In the genomic region with DNA sequence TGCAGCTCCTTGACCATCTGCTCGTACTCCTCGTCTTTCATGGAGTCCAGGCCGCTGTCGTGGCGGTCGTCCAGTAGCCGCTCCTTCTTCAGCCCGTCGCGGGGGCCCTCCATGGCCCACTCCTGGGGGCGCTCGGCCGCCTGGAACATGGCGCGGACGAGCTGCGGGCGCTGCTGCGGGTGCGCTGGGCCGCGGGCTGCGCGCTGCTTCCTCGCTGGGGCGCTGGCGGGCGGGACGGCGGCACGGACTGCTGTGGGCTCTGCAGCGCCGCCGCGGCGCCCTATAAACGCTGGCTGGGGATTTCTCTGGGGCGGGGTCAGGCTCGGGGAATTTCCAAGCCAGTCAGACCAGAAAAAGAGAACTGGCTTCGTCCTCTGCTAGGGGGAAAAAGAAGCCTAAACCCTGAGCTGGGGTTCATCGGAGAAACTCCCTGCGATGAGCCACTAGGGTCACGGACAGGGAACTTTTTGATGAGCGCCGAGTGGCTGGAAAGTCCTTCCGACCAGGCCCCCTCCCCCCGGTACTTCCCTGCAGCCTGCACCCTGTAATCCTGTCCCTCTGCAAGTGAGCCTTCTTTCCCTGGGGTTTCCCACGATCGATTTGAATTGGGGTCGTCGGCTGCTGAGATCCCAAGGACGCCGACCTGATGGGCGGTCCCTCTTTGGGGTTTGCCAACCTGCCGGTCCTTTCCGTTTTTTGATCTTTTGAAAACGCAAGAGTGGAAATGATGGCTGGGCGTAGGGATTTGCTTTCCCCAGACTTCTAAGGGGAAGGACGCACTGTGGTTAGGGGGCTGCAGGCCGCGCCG, we compare ENCODE assay signal across 1 cellular context.
TF ChIP-seq lines count a peak whose summit lies in the region.

A gene with protein sequence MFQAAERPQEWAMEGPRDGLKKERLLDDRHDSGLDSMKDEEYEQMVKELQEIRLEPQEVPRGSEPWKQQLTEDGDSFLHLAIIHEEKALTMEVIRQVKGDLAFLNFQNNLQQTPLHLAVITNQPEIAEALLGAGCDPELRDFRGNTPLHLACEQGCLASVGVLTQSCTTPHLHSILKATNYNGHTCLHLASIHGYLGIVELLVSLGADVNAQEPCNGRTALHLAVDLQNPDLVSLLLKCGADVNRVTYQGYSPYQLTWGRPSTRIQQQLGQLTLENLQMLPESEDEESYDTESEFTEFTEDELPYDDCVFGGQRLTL (minus strand): TSS at position 254 of the 808 bp plus-strand sequence. CDS start 105 bp downstream, at position 149.

TF ChIP-seq in HepG2, 621 proteins besides CTCF, POLR2A, EP300 and RAD21 (continued from another document and continues in another):
- TF ChIP-seq, protein P1, sequence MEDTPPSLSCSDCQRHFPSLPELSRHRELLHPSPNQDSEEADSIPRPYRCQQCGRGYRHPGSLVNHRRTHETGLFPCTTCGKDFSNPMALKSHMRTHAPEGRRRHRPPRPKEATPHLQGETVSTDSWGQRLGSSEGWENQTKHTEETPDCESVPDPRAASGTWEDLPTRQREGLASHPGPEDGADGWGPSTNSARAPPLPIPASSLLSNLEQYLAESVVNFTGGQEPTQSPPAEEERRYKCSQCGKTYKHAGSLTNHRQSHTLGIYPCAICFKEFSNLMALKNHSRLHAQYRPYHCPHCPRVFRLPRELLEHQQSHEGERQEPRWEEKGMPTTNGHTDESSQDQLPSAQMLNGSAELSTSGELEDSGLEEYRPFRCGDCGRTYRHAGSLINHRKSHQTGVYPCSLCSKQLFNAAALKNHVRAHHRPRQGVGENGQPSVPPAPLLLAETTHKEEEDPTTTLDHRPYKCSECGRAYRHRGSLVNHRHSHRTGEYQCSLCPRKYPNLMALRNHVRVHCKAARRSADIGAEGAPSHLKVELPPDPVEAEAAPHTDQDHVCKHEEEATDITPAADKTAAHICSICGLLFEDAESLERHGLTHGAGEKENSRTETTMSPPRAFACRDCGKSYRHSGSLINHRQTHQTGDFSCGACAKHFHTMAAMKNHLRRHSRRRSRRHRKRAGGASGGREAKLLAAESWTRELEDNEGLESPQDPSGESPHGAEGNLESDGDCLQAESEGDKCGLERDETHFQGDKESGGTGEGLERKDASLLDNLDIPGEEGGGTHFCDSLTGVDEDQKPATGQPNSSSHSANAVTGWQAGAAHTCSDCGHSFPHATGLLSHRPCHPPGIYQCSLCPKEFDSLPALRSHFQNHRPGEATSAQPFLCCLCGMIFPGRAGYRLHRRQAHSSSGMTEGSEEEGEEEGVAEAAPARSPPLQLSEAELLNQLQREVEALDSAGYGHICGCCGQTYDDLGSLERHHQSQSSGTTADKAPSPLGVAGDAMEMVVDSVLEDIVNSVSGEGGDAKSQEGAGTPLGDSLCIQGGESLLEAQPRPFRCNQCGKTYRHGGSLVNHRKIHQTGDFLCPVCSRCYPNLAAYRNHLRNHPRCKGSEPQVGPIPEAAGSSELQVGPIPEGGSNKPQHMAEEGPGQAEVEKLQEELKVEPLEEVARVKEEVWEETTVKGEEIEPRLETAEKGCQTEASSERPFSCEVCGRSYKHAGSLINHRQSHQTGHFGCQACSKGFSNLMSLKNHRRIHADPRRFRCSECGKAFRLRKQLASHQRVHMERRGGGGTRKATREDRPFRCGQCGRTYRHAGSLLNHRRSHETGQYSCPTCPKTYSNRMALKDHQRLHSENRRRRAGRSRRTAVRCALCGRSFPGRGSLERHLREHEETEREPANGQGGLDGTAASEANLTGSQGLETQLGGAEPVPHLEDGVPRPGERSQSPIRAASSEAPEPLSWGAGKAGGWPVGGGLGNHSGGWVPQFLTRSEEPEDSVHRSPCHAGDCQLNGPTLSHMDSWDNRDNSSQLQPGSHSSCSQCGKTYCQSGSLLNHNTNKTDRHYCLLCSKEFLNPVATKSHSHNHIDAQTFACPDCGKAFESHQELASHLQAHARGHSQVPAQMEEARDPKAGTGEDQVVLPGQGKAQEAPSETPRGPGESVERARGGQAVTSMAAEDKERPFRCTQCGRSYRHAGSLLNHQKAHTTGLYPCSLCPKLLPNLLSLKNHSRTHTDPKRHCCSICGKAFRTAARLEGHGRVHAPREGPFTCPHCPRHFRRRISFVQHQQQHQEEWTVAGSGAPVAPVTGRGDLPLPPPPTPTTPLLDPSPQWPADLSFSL (CRISPR knock-in tag; IDR thresholded peaks at IDR 0.05): no peak
- TF ChIP-seq, protein P2, sequence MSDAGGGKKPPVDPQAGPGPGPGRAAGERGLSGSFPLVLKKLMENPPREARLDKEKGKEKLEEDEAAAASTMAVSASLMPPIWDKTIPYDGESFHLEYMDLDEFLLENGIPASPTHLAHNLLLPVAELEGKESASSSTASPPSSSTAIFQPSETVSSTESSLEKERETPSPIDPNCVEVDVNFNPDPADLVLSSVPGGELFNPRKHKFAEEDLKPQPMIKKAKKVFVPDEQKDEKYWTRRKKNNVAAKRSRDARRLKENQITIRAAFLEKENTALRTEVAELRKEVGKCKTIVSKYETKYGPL (CRISPR knock-in tag; IDR thresholded peaks at IDR 0.05): peak; percentile 73; the same call in 1 of the 2 replicates
- TF ChIP-seq, protein P3, sequence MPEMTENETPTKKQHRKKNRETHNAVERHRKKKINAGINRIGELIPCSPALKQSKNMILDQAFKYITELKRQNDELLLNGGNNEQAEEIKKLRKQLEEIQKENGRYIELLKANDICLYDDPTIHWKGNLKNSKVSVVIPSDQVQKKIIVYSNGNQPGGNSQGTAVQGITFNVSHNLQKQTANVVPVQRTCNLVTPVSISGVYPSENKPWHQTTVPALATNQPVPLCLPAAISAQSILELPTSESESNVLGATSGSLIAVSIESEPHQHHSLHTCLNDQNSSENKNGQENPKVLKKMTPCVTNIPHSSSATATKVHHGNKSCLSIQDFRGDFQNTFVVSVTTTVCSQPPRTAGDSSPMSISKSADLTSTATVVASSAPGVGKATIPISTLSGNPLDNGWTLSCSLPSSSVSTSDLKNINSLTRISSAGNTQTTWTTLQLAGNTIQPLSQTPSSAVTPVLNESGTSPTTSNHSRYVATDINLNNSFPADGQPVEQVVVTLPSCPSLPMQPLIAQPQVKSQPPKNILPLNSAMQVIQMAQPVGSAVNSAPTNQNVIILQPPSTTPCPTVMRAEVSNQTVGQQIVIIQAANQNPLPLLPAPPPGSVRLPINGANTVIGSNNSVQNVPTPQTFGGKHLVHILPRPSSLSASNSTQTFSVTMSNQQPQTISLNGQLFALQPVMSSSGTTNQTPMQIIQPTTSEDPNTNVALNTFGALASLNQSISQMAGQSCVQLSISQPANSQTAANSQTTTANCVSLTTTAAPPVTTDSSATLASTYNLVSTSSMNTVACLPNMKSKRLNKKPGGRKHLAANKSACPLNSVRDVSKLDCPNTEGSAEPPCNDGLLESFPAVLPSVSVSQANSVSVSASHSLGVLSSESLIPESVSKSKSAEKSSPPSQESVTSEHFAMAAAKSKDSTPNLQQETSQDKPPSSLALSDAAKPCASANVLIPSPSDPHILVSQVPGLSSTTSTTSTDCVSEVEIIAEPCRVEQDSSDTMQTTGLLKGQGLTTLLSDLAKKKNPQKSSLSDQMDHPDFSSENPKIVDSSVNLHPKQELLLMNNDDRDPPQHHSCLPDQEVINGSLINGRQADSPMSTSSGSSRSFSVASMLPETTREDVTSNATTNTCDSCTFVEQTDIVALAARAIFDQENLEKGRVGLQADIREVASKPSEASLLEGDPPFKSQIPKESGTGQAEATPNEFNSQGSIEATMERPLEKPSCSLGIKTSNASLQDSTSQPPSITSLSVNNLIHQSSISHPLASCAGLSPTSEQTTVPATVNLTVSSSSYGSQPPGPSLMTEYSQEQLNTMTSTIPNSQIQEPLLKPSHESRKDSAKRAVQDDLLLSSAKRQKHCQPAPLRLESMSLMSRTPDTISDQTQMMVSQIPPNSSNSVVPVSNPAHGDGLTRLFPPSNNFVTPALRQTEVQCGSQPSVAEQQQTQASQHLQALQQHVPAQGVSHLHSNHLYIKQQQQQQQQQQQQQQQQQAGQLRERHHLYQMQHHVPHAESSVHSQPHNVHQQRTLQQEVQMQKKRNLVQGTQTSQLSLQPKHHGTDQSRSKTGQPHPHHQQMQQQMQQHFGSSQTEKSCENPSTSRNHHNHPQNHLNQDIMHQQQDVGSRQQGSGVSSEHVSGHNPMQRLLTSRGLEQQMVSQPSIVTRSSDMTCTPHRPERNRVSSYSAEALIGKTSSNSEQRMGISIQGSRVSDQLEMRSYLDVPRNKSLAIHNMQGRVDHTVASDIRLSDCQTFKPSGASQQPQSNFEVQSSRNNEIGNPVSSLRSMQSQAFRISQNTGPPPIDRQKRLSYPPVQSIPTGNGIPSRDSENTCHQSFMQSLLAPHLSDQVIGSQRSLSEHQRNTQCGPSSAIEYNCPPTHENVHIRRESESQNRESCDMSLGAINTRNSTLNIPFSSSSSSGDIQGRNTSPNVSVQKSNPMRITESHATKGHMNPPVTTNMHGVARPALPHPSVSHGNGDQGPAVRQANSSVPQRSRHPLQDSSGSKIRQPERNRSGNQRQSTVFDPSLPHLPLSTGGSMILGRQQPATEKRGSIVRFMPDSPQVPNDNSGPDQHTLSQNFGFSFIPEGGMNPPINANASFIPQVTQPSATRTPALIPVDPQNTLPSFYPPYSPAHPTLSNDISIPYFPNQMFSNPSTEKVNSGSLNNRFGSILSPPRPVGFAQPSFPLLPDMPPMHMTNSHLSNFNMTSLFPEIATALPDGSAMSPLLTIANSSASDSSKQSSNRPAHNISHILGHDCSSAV (CRISPR knock-in tag; IDR thresholded peaks at IDR 0.05; ENCODE audit: borderline replicate concordance): no peak
- peak; percentile 92 for TF ChIP-seq IKZF4 (CRISPR knock-in tag; IDR thresholded peaks at IDR 0.05; ENCODE audit: borderline replicate concordance, low read depth, not compliant biosample characterization)
- TF ChIP-seq TBX3 (IDR thresholded peaks at IDR 0.05; ENCODE audit: borderline replicate concordance): no peak
- TF ChIP-seq, protein P4, sequence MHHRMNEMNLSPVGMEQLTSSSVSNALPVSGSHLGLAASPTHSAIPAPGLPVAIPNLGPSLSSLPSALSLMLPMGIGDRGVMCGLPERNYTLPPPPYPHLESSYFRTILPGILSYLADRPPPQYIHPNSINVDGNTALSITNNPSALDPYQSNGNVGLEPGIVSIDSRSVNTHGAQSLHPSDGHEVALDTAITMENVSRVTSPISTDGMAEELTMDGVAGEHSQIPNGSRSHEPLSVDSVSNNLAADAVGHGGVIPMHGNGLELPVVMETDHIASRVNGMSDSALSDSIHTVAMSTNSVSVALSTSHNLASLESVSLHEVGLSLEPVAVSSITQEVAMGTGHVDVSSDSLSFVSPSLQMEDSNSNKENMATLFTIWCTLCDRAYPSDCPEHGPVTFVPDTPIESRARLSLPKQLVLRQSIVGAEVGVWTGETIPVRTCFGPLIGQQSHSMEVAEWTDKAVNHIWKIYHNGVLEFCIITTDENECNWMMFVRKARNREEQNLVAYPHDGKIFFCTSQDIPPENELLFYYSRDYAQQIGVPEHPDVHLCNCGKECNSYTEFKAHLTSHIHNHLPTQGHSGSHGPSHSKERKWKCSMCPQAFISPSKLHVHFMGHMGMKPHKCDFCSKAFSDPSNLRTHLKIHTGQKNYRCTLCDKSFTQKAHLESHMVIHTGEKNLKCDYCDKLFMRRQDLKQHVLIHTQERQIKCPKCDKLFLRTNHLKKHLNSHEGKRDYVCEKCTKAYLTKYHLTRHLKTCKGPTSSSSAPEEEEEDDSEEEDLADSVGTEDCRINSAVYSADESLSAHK (CRISPR knock-in tag; IDR thresholded peaks at IDR 0.05; ENCODE audit: borderline replicate concordance): peak; percentile 80; the same call in 1 of the 2 replicates
- TF ChIP-seq ZNF556 (CRISPR knock-in tag; IDR thresholded peaks at IDR 0.05; ENCODE audit: borderline replicate concordance): peak; percentile 96; the same call in 1 of the 2 replicates
- peak; percentile 50; the same call in 1 of the 2 replicates for TF ChIP-seq REPIN1 (CRISPR knock-in tag; IDR thresholded peaks at IDR 0.05; ENCODE audit: borderline replicate concordance, low read depth)
- TF ChIP-seq ZNF572 (CRISPR knock-in tag; IDR thresholded peaks at IDR 0.05): peak; percentile 100; the same call in 1 of the 2 replicates
- peak; percentile 95 for TF ChIP-seq HDAC1 (CRISPR knock-in tag; IDR thresholded peaks at IDR 0.05)
- TF ChIP-seq, protein P5, sequence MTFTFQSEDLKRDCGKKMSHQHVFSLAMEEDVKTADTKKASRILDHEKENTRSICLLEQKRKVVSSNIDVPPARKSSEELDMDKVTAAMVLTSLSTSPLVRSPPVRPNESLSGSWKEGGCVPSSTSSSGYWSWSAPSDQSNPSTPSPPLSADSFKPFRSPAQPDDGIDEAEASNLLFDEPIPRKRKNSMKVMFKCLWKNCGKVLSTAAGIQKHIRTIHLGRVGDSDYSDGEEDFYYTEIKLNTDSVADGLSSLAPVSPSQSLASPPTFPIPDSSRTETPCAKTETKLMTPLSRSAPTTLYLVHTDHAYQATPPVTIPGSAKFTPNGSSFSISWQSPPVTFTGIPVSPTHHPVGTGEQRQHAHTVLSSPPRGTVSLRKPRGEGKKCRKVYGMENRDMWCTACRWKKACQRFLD (CRISPR knock-in tag; IDR thresholded peaks at IDR 0.05; ENCODE audit: borderline replicate concordance): peak; percentile 96
- TF ChIP-seq ZFP62 (CRISPR knock-in tag; IDR thresholded peaks at IDR 0.05): 0 out of 2 replicates have a peak, but pooled peaks have one; percentile 3
- no peak for TF ChIP-seq RFX1 (IDR thresholded peaks at IDR 0.05)
- TF ChIP-seq ZNF564 (CRISPR knock-in tag; IDR thresholded peaks at IDR 0.05): no peak
- TF ChIP-seq SATB2 (CRISPR knock-in tag; IDR thresholded peaks at IDR 0.05): peak; percentile 96
- TF ChIP-seq, protein P6, sequence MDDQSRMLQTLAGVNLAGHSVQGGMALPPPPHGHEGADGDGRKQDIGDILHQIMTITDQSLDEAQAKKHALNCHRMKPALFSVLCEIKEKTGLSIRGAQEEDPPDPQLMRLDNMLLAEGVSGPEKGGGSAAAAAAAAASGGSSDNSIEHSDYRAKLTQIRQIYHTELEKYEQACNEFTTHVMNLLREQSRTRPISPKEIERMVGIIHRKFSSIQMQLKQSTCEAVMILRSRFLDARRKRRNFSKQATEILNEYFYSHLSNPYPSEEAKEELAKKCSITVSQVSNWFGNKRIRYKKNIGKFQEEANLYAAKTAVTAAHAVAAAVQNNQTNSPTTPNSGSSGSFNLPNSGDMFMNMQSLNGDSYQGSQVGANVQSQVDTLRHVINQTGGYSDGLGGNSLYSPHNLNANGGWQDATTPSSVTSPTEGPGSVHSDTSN (CRISPR knock-in tag; IDR thresholded peaks at IDR 0.05; ENCODE audit: borderline replicate concordance): peak; percentile 42
- no peak for TF ChIP-seq GABPA (IDR thresholded peaks at IDR 0.05; ENCODE audit: low read depth, low read length)
- no peak for TF ChIP-seq GABPA (CRISPR knock-in tag; IDR thresholded peaks at IDR 0.05; ENCODE audit: low read depth)
- TF ChIP-seq, protein P7, sequence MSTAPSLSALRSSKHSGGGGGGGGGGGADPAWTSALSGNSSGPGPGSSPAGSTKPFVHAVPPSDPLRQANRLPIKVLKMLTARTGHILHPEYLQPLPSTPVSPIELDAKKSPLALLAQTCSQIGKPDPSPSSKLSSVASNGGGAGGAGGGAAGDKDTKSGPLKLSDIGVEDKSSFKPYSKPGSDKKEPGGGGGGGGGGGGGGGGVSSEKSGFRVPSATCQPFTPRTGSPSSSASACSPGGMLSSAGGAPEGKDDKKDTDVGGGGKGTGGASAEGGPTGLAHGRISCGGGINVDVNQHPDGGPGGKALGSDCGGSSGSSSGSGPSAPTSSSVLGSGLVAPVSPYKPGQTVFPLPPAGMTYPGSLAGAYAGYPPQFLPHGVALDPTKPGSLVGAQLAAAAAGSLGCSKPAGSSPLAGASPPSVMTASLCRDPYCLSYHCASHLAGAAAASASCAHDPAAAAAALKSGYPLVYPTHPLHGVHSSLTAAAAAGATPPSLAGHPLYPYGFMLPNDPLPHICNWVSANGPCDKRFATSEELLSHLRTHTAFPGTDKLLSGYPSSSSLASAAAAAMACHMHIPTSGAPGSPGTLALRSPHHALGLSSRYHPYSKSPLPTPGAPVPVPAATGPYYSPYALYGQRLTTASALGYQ (CRISPR knock-in tag; IDR thresholded peaks at IDR 0.05): peak; percentile 59
- TF ChIP-seq BORCS8-MEF2B (CRISPR knock-in tag; IDR thresholded peaks at IDR 0.05): no peak; the same call in none of the 2 replicates
- no peak for TF ChIP-seq ADNP (CRISPR knock-in tag; IDR thresholded peaks at IDR 0.05)
- TF ChIP-seq HNF4A (CRISPR knock-in tag; IDR thresholded peaks at IDR 0.05): peak; percentile 81
- peak; percentile 8; the same call in 1 of the 2 replicates for TF ChIP-seq RFX3 (CRISPR knock-in tag; IDR thresholded peaks at IDR 0.05)
